ENCODE assay signal across 9 cellular contexts in the genomic region with DNA sequence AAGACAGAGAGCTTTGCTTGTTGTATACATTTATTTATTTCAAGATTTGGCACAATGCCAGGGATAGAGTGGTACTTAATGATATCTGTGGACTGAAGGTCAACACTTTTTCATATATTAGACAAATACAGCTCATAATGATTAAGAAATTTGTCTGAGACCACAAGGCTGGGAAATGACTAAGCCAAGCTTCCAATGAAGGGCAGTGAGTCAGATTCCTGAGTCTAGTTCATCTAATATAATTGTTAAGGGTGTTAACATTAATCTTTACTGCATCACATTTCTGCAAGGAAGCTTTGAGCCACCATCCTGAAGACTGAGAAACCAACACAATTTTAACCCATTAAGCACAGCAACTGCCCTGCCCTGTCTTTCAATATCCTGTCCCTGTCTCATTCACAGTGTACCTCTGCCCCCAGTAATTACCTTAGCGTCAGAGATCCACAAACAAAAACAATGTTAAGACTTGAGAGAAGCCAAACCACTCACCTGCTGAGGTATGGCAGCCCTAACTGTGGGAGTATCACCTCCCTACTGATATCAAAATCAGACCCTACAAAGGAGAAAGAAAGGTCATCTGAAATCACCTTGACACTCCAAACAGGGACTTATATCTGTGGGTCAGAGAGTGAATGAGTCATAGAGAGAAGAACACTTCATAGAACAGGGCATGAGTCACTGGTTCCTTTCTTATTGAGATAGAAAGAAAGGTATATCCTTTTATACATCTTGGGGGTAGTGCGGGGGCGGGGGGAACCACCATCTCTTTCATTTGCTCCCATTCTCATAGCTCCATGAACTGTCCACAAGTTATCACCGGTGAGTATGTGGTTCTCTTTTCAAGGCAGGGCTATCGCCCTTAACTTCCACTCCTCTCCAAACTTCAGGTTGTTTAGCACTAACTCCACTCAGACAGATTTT.
DNase-seq lines count a peak whose midpoint lies in the region; ATAC-seq and TF ChIP-seq lines count a peak whose summit lies in the region.
"Had no signal": no experiment of that assay in that cellular context is flagged by ENCODE, and none has a peak within 500 bp of the region (broad histone marks: within the 10 kb centered on the region; RNA-seq: fewer than 3 reads in every experiment).

No MANE protein-coding gene starts in this region.

- H3K27me3 ChIP-seq in H7 (ENCODE audit: control insufficient read depth, insufficient read depth, low read length) (no peaks in the 10 kb centered on the region), aorta (ENCODE audit: control insufficient read depth in 1 of 2, insufficient read depth in 2 of 2, low read length in 1 of 2) (no peaks in the 10 kb centered on the region)

- H3K4me1 ChIP-seq in aorta (ENCODE audit: control insufficient read depth in 1 of 2, insufficient read depth in 2 of 2, low read length in 2 of 2): peaks cover 0 to 3% of the 10 kb centered on the region in 2 donors

- H3K36me3 ChIP-seq in H7 (replicated peaks; ENCODE audit: control insufficient read depth, insufficient read depth, low read length) (no peaks in the 10 kb centered on the region), aorta (ENCODE audit: control insufficient read depth in 1 of 2, insufficient read depth in 2 of 2, low read length in 1 of 2) (no peaks in the 10 kb centered on the region)

- H3K4me3 ChIP-seq in H7 (ENCODE audit: insufficient read depth, low read depth, low read length) (no peak overlapping the region), choroid plexus epithelial cell (ENCODE audit: low read depth, low read length) (no peak overlapping the region), retinal pigment epithelial cell (ENCODE audit: low read length) (no peak overlapping the region), aorta (ENCODE audit: low read length in 2 of 2) (no peak overlapping the region)

- no peaks in the 10 kb centered on the region for H3K9me3 ChIP-seq in aorta (ENCODE audit: control insufficient read depth, low read length)

- TF ChIP-seq CTCF in choroid plexus epithelial cell (conservative IDR thresholded peaks at IDR 0.05; ENCODE audit: low read depth, low read length) (no peak), retinal pigment epithelial cell (conservative IDR thresholded peaks at IDR 0.05; ENCODE audit: low read depth, low read length) (no peak)

- no peak overlapping the region for H3K27ac ChIP-seq in aorta (ENCODE audit: low read depth in 1 of 2, low read length in 2 of 2)

- intact Hi-C loops in aorta (cut with DNase I): no loop called here

- 91 to 96% methylated on average over 5 of the region's 5 CpGs for WGBS in aorta, 2 donors

- DNase-seq in H7 (peak; percentile 29), LoVo (ENCODE audit: low spot score) (peak; percentile 71), choroid plexus epithelial cell (ENCODE audit: low read depth) (peak; percentile 90), retinal pigment epithelial cell (ENCODE audit: low read depth) (peak; percentile 87), NCI-H526 (lab: John Stamatoyannopoulos, UW) (no peak), aorta (no peak), SKM-1 treated with dmso at 0.1 percent for 144 hours (lab: John Stamatoyannopoulos, UW; ENCODE audit: unreplicated experiment) (no peak)
- DNase-seq: activated B cell treated with CpG ODN at 0.5 μM for 24 hours had no signal

- ATAC-seq in GM18517 (IDR thresholded peaks at IDR 0.05; ENCODE audit: unreplicated experiment) (peak; percentile 97), aorta (ENCODE audit: low FRiP score) (no peak)

Comparison
In these comparisons a context has a peak if more than half of its experiments do, and no peak if none do; other contexts are left out.
1. DNase-seq: peak in H7 (single experiment), LoVo (single experiment), choroid plexus epithelial cell (single experiment) and retinal pigment epithelial cell (single experiment); none in NCI-H526 (0 of 2), aorta (0 of 2) and SKM-1 treated with dmso at 0.1 percent for 144 hours (single experiment).